Comparison of ENCODE assay signal across 22 cellular contexts in genomic region chr5:179840321-179840720, GRCh38. TPM values are rescaled to one million over a fixed set of nuclear protein-coding genes. Genes with fewer than 3 reads are reported as not detected.
DNase-seq lines count a peak whose midpoint lies in the region; ATAC-seq and TF ChIP-seq lines count a peak whose summit lies in the region.
"Had no signal": no experiment of that assay in that cellular context is flagged by ENCODE, and none has a peak within 500 bp of the region (broad histone marks: within the 10 kb centered on the region; RNA-seq: fewer than 3 reads in every experiment).

No MANE protein-coding gene starts in this region.

- no peak for ATAC-seq in natural killer cell
- no peak for ATAC-seq in natural killer cell treated with Interleukin-12 subunit alpha and Interleukin-12 subunit beta and Interleukin-15 and Interleukin-18, amount 100 ng/mL, for 72 hours
- no peak for ATAC-seq in activated T-helper 17 cell treated with anti-CD3 and anti-CD28 coated beads, Interleukin-2, amount 50 U/mL, for 72 hours (replicated peaks)
- ATAC-seq: CD8-positive, alpha-beta T cell had no signal

- H3K4me1 Mint-ChIP-seq in natural killer cell (peaks cover 18 to 21% of the 10 kb centered on the region in 2 donors), mesothelial cell of epicardium (no peaks in the 10 kb centered on the region), type B pancreatic cell (ENCODE audit: unreplicated experiment) (peaks cover 4% of the 10 kb centered on the region)
- H3K4me1 Mint-ChIP-seq in natural killer cell treated with Interleukin-12 subunit alpha and Interleukin-12 subunit beta and Interleukin-15 and Interleukin-18, amount 100 ng/mL, for 72 hours (ENCODE audit: low read depth in 2 of 2), result peaks cover 15% of the 10 kb centered on the region in 2 donors
- peaks cover 14% of the 10 kb centered on the region for H3K4me1 Mint-ChIP-seq in activated T-helper 17 cell treated with anti-CD3 and anti-CD28 coated beads, Interleukin-2, amount 50 U/mL, for 72 hours

- H3K4me3 Mint-ChIP-seq in natural killer cell (peak overlapping the region; percentile 49), mesothelial cell of epicardium (no peak overlapping the region), type B pancreatic cell (no peak overlapping the region)
- no peak overlapping the region for H3K4me3 Mint-ChIP-seq in natural killer cell treated with Interleukin-12 subunit alpha and Interleukin-12 subunit beta and Interleukin-15 and Interleukin-18, amount 100 ng/mL, for 72 hours
- H3K4me3 Mint-ChIP-seq in activated T-helper 17 cell treated with anti-CD3 and anti-CD28 coated beads, Interleukin-2, amount 50 U/mL, for 72 hours, result no peak overlapping the region
- H3K4me3 Mint-ChIP-seq: activated B cell treated with CpG ODN at 0.5 μM for 24 hours; activated CD4-positive, alpha-beta memory T cell treated with anti-CD3 and anti-CD28 coated beads, Interleukin-2, amount 10 ng/mL, durations not matched to agents 7 days and 5 days; activated naive CD8-positive, alpha-beta T cell; CD8-positive, alpha-beta T cell had no signal

- peaks cover 0 to 3% of the 10 kb centered on the region in 2 donors for H3K9me3 Mint-ChIP-seq in natural killer cell
- no peaks in the 10 kb centered on the region for H3K9me3 Mint-ChIP-seq in natural killer cell treated with Interleukin-12 subunit alpha and Interleukin-12 subunit beta and Interleukin-15 and Interleukin-18, amount 100 ng/mL, for 72 hours
- peaks cover 4% of the 10 kb centered on the region for H3K9me3 Mint-ChIP-seq in activated T-helper 17 cell treated with anti-CD3 and anti-CD28 coated beads, Interleukin-2, amount 50 U/mL, for 72 hours
- H3K9me3 Mint-ChIP-seq in mesothelial cell of epicardium, result peaks cover 5% of the 10 kb centered on the region
- peaks cover 5% of the 10 kb centered on the region for H3K9me3 Mint-ChIP-seq in type B pancreatic cell
- H3K9me3 Mint-ChIP-seq: CD8-positive, alpha-beta T cell had no signal

- intact Hi-C loops in natural killer cell (cut with micrococcal nuclease), result no loop called here

- no peaks in the 10 kb centered on the region for H3K27me3 Mint-ChIP-seq in natural killer cell (ENCODE audit: low read depth in 2 of 2)
- no peaks in the 10 kb centered on the region for H3K27me3 Mint-ChIP-seq in natural killer cell treated with Interleukin-12 subunit alpha and Interleukin-12 subunit beta and Interleukin-15 and Interleukin-18, amount 100 ng/mL, for 72 hours
- H3K27me3 Mint-ChIP-seq in activated T-helper 17 cell treated with anti-CD3 and anti-CD28 coated beads, Interleukin-2, amount 50 U/mL, for 72 hours, result no peaks in the 10 kb centered on the region
- no peaks in the 10 kb centered on the region for H3K27me3 Mint-ChIP-seq in mesothelial cell of epicardium (ENCODE audit: low read depth)
- H3K27me3 Mint-ChIP-seq in type B pancreatic cell, result no peaks in the 10 kb centered on the region
- H3K27me3 Mint-ChIP-seq: activated B cell treated with CpG ODN at 0.5 μM for 24 hours; activated CD4-positive, alpha-beta memory T cell treated with anti-CD3 and anti-CD28 coated beads, Interleukin-2, amount 10 ng/mL, durations not matched to agents 7 days and 5 days; activated naive CD8-positive, alpha-beta T cell had no signal

- H3K36me3 Mint-ChIP-seq in natural killer cell, result peaks cover 10% of the 10 kb centered on the region
- peaks cover 20% of the 10 kb centered on the region for H3K36me3 Mint-ChIP-seq in natural killer cell treated with Interleukin-12 subunit alpha and Interleukin-12 subunit beta and Interleukin-15 and Interleukin-18, amount 100 ng/mL, for 72 hours
- H3K36me3 Mint-ChIP-seq in activated T-helper 17 cell treated with anti-CD3 and anti-CD28 coated beads, Interleukin-2, amount 50 U/mL, for 72 hours (ENCODE audit: low read depth), result peaks cover 71% of the 10 kb centered on the region
- H3K36me3 Mint-ChIP-seq in mesothelial cell of epicardium, result peaks cover 53% of the 10 kb centered on the region
- H3K36me3 Mint-ChIP-seq in type B pancreatic cell, result peaks cover 39% of the 10 kb centered on the region

- DNase-seq in natural killer cell (no peak), mesothelial cell of epicardium (ENCODE audit: low spot score in 2 of 2, unreplicated experiment in 2 of 2) (no peak), type B pancreatic cell (ENCODE audit: extremely low spot score, unreplicated experiment) (no peak), ecto neural progenitor cell (ENCODE audit: low spot score) (no peak), NCI-H226 (no peak), NCI-H2227 treated with DMSO at 0.1 percent for 48 hours (lab: John Stamatoyannopoulos, UW) (no peak)
- DNase-seq in natural killer cell treated with Interleukin-12 subunit alpha and Interleukin-12 subunit beta and Interleukin-15 and Interleukin-18, amount 100 ng/mL, for 72 hours (ENCODE audit: low spot score), result no peak
- DNase-seq: activated B cell treated with CpG ODN at 0.5 μM for 24 hours; activated CD4-positive, alpha-beta memory T cell treated with anti-CD3 and anti-CD28 coated beads, Interleukin-2, amount 10 ng/mL, durations not matched to agents 7 days and 5 days; activated T-cell treated with anti-CD3 and anti-CD28 coated beads, Interleukin-2, amount 50 U/mL, for 48 hours; CD8-positive, alpha-beta T cell; cerebellar nuclear complex; DMS153; effector CD4-positive, alpha-beta T cell; NCI-H1436; NCI-H2107; NCI-H510A; NK-92 treated with Interleukin-12 subunit alpha and Interleukin-12 subunit beta, amount 100 ng/mL, for 24 hours; testis had no signal

- TF ChIP-seq CTCF in natural killer cell (IDR thresholded peaks at IDR 0.05), result no peak
- TF ChIP-seq CTCF in mesothelial cell of epicardium (IDR thresholded peaks at IDR 0.05; ENCODE audit: unreplicated experiment), result no peak
- TF ChIP-seq CTCF in type B pancreatic cell (conservative IDR thresholded peaks at IDR 0.05), result no peak

- H3K27ac Mint-ChIP-seq in natural killer cell, result peak overlapping the region in 1 of 2 donors; percentile 91
- no peak overlapping the region for H3K27ac Mint-ChIP-seq in natural killer cell treated with Interleukin-12 subunit alpha and Interleukin-12 subunit beta and Interleukin-15 and Interleukin-18, amount 100 ng/mL, for 72 hours
- H3K27ac Mint-ChIP-seq in activated T-helper 17 cell treated with anti-CD3 and anti-CD28 coated beads, Interleukin-2, amount 50 U/mL, for 72 hours, result peak overlapping the region; percentile 54
- H3K27ac Mint-ChIP-seq in mesothelial cell of epicardium, result peak overlapping the region; percentile 50
- peak overlapping the region; percentile 66 for H3K27ac Mint-ChIP-seq in type B pancreatic cell
- H3K27ac Mint-ChIP-seq: activated B cell treated with CpG ODN at 0.5 μM for 24 hours; activated CD4-positive, alpha-beta memory T cell treated with anti-CD3 and anti-CD28 coated beads, Interleukin-2, amount 10 ng/mL, durations not matched to agents 7 days and 5 days; activated naive CD8-positive, alpha-beta T cell had no signal

RNA-seq across cellular contexts. Expression of gene MRNIP, which starts 18.3 kb away (rescaled TPM):
- total RNA-seq in natural killer cell (10 to 100 TPM; 19.7 to 40.2 (median 25.4) TPM), mesothelial cell of epicardium (44.1 to 48.2 TPM (median 47.0 TPM) in 3 replicates), type B pancreatic cell (ENCODE audit: low replicate concordance) (31.1 and 47.6 TPM in 2 replicates)
- total RNA-seq in natural killer cell treated with Interleukin-12 subunit alpha and Interleukin-12 subunit beta and Interleukin-15 and Interleukin-18, amount 100 ng/mL, for 72 hours, result 10 to 100 TPM; 15.9 to 25.2 TPM
- 10 to 100 TPM; 17.4 to 35.2 TPM for total RNA-seq in activated T-helper 17 cell treated with anti-CD3 and anti-CD28 coated beads, Interleukin-2, amount 50 U/mL, for 72 hours

RNA-seq across cellular contexts. Expression of gene SQSTM1, which starts 19.6 kb away (rescaled TPM):
- total RNA-seq in natural killer cell (100 to 1,000 TPM; 474 to 707 (median 657) TPM), mesothelial cell of epicardium (145 to 149 TPM (median 146 TPM) in 3 replicates), type B pancreatic cell (ENCODE audit: low replicate concordance) (133 and 191 TPM in 2 replicates)
- total RNA-seq in natural killer cell treated with Interleukin-12 subunit alpha and Interleukin-12 subunit beta and Interleukin-15 and Interleukin-18, amount 100 ng/mL, for 72 hours, result 100 to 1,000 TPM; 218 to 332 TPM
- total RNA-seq in activated T-helper 17 cell treated with anti-CD3 and anti-CD28 coated beads, Interleukin-2, amount 50 U/mL, for 72 hours, result 100 to 1,000 TPM; 130 to 188 TPM

RNA-seq across cellular contexts. Expression of gene MGAT4B, which starts 33.7 kb away (rescaled TPM):
- 100 to 1,000 TPM; 143 to 159 (median 144) TPM for total RNA-seq in natural killer cell
- total RNA-seq in natural killer cell treated with Interleukin-12 subunit alpha and Interleukin-12 subunit beta and Interleukin-15 and Interleukin-18, amount 100 ng/mL, for 72 hours, result 100 to 1,000 TPM in 1 of 2 donors, 10 to 100 TPM in 1; 73.2 to 105 TPM
- 10 to 100 TPM; 56.1 to 68.5 TPM for total RNA-seq in activated T-helper 17 cell treated with anti-CD3 and anti-CD28 coated beads, Interleukin-2, amount 50 U/mL, for 72 hours
- total RNA-seq in mesothelial cell of epicardium, result 131 to 133 TPM (median 131 TPM) in 3 replicates
- total RNA-seq in type B pancreatic cell (ENCODE audit: low replicate concordance), result 169 and 211 TPM in 2 replicates

RNA-seq across cellular contexts. Expression of gene LTC4S, which starts 46.5 kb away (rescaled TPM):
- total RNA-seq in natural killer cell (1 to 10 TPM; 3.0 to 5.4 (median 3.5) TPM), mesothelial cell of epicardium (4.7 to 5.2 TPM (median 5.0 TPM) in 3 replicates), type B pancreatic cell (ENCODE audit: low replicate concordance) (4.0 and 6.5 TPM in 2 replicates)
- total RNA-seq in natural killer cell treated with Interleukin-12 subunit alpha and Interleukin-12 subunit beta and Interleukin-15 and Interleukin-18, amount 100 ng/mL, for 72 hours, result 1 to 10 TPM; 2.9 to 4.0 TPM
- 1 to 10 TPM; 1.3 to 1.4 TPM for total RNA-seq in activated T-helper 17 cell treated with anti-CD3 and anti-CD28 coated beads, Interleukin-2, amount 50 U/mL, for 72 hours
- total RNA-seq: SK-MEL-5 had no signal

Comparison
In these comparisons a context has a peak if more than half of its experiments do, and no peak if none do; other contexts are left out.
1. H3K27ac Mint-ChIP-seq: peak in activated T-helper 17 cell treated with anti-CD3 and anti-CD28 coated beads, Interleukin-2, amount 50 U/mL, for 72 hours (single experiment), mesothelial cell of epicardium (single experiment) and type B pancreatic cell (single experiment); none in natural killer cell treated with Interleukin-12 subunit alpha and Interleukin-12 subunit beta and Interleukin-15 and Interleukin-18, amount 100 ng/mL, for 72 hours (0 of 2).